1 cellular context compared by ENCODE assay signal in the genomic region with DNA sequence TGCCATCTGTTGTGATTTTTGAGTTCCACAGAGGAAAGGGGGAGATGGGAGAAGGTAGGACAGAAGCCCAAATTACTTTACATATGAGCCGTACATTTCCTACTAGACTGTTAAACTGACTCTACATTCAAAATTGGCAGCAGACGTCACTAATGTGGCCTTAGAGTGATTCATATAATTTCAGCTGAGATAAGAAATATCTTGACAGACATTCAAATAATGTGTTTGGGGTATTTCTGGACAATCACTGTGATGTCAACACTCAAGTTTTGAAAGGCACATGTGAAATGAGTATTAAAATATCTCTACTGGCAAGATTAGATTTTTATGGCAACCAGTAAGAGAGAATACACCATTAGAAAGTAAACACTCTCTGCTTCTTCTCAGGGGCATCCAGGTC.
TF ChIP-seq lines count a peak whose summit lies in the region.

No MANE protein-coding gene starts in this region.

TF ChIP-seq in endothelial cell of umbilical vein, 7 proteins besides CTCF, POLR2A, EP300 and RAD21 (continued from another document):
- TF ChIP-seq MAX (IDR thresholded peaks at IDR 0.05; ENCODE audit: insufficient read depth, insufficient read length) (no peak), GATA2 (IDR thresholded peaks at IDR 0.05; ENCODE audit: insufficient read depth, insufficient read length, low read depth, low read length) (no peak)
TF ChIP-seq in endothelial cell of umbilical vein: peak in this region for 0.
